ENCODE assay signal across 8 cellular contexts in the genomic region with DNA sequence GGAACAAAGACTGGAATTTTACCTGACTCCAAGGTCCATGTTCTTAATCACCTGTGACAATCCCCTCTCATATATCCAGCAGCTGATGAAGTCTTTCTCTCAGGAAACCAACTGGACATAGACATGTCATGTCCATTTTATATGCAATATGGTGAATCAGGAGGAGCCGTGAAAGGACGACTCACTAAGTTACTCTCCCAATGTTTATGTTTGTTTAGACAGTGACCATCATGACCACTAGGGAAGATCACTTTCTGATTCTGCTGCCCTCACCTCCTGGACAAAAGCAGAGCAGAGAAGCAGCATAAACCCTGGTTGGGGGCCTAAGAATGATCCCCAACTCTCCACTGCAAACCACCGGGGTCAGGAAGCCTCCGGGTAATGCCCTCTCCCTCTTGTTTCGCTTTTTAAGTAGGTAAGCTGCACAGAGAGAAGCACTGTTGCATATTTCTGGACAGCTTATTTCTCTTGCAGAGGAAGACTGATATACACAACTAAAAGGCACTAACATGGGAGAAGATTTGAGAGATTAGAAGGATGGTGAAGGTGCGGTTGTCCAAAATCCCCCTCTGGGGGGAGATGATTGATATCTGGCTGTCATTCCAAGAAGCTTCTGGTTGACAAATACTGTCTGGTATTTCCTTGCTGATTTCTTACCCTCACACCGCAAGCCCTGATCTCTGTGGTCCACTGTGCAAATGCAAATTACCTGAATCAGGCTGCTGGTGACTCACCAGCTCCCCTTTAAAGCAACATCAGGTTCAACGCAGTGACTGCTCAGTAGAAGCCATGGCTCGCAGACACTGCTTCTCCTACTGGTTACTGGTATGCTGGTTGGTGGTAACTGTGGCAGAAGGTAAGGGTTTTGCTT. TPM values are rescaled to one million over a fixed set of nuclear protein-coding genes. Genes with fewer than 3 reads are reported as not detected.
DNase-seq lines count a peak whose midpoint lies in the region; ATAC-seq, FAIRE-seq and TF ChIP-seq lines count a peak whose summit lies in the region.

A gene with protein sequence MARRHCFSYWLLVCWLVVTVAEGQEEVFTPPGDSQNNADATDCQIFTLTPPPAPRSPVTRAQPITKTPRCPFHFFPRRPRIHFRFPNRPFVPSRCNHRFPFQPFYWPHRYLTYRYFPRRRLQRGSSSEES (plus strand): TSS at position 773 of the 871 bp plus-strand sequence. CDS start 17 bp downstream, at position 790.

- H3K4me1 Mint-ChIP-seq in activated T-cell treated with anti-CD3 and anti-CD28 coated beads, Interleukin-2, amount 50 U/mL, for 4 hours (ENCODE audit: low read depth), result peaks cover 6% of the 10 kb centered on the region

- WGBS in small intestine, 3 donors, result 43 to 51% (median 44%) methylated on average over 9 of the region's 9 CpGs
- 65 to 70% (median 68%) methylated on average over 9 of the region's 9 CpGs for WGBS in heart left ventricle, 4 donors

- H3K9me3 Mint-ChIP-seq in activated T-cell treated with anti-CD3 and anti-CD28 coated beads, Interleukin-2, amount 50 U/mL, for 4 hours, result no peaks in the 10 kb centered on the region

- H3K9me3 ChIP-seq in small intestine (ENCODE audit: control insufficient read depth, low read depth), result no peaks in the 10 kb centered on the region
- H3K9me3 ChIP-seq in heart left ventricle, result no peaks in the 10 kb centered on the region

- no peak for TF ChIP-seq POLR2A in heart left ventricle (IDR thresholded peaks at IDR 0.05)

- H3K4me3 ChIP-seq in small intestine (ENCODE audit: low read depth in 1 of 2, low read length in 2 of 2), result no peak within 1 kb of the TSS
- H3K4me3 ChIP-seq in heart left ventricle, result no peak within 1 kb of the TSS

- no peak within 1 kb of the TSS for H3K27ac ChIP-seq in small intestine (ENCODE audit: low read depth in 1 of 2, low read length in 1 of 2)
- no peak within 1 kb of the TSS for H3K27ac ChIP-seq in heart left ventricle

- DNase-seq in GM10248 (ENCODE audit: extremely low spot score) (peak; percentile 61), small intestine (peak; percentile 18), GF-D8 (lab: John Stamatoyannopoulos, UW) (no peak), HT-29 (ENCODE audit: low spot score) (no peak), heart left ventricle (no peak)
- peak; percentile 9 for DNase-seq in activated T-cell treated with anti-CD3 and anti-CD28 coated beads, Interleukin-2, amount 50 U/mL, for 4 hours

- H3K4me3 Mint-ChIP-seq in activated T-cell treated with anti-CD3 and anti-CD28 coated beads, Interleukin-2, amount 50 U/mL, for 4 hours, result no peak within 1 kb of the TSS

- ATAC-seq in GM21381 (IDR thresholded peaks at IDR 0.05; ENCODE audit: unreplicated experiment) (peak; percentile 72), HG03558 (IDR thresholded peaks at IDR 0.05; ENCODE audit: extremely low read depth, unreplicated experiment) (peak; percentile 98), heart left ventricle (no peak)
- peak; percentile 89 to 95 for ATAC-seq in activated T-cell treated with anti-CD3 and anti-CD28 coated beads, Interleukin-2, amount 50 U/mL, for 4 hours

- H3K27me3 ChIP-seq in small intestine (ENCODE audit: control insufficient read depth in 2 of 2, insufficient read depth in 2 of 2, low read length in 2 of 2) (no peaks in the 10 kb centered on the region), heart left ventricle (peaks cover 0 to 13% (median 4%) of the 10 kb centered on the region in 9 donors)

- H3K4me1 ChIP-seq in small intestine (ENCODE audit: control insufficient read depth in 2 of 2, insufficient read depth in 1 of 2, low read depth in 1 of 2, low read length in 1 of 2) (no peaks in the 10 kb centered on the region), heart left ventricle (no peaks in the 10 kb centered on the region)

- no peak for FAIRE-seq in small intestine (lab: Jason Lieb, UNC)

- POLR2A ChIA-PET in GM10248 (lab: Yijun Ruan, JAX), result no interaction called here

- intact Hi-C loops in heart left ventricle (cut with DNase I), result no loop called here

- peaks cover 13% of the 10 kb centered on the region for H3K27me3 Mint-ChIP-seq in activated T-cell treated with anti-CD3 and anti-CD28 coated beads, Interleukin-2, amount 50 U/mL, for 4 hours (ENCODE audit: low read depth)

- H3K36me3 ChIP-seq in small intestine (ENCODE audit: control insufficient read depth in 2 of 2, insufficient read depth in 2 of 2, low read length in 2 of 2) (no peaks in the 10 kb centered on the region), heart left ventricle (no peaks in the 10 kb centered on the region)

- H3K36me3 Mint-ChIP-seq in activated T-cell treated with anti-CD3 and anti-CD28 coated beads, Interleukin-2, amount 50 U/mL, for 4 hours (ENCODE audit: insufficient read depth), result no peaks in the 10 kb centered on the region

- CTCF ChIA-PET in GM10248 (lab: Yijun Ruan, JAX), result interaction anchor here (0.8 to 2.0 kb wide), 4 partner anchors 8 to 360 kb away, joined by 3 to 7 read pairs (median 3); no protein-coding TSS in a partner anchor

- TF ChIP-seq CTCF in GM10248 (IDR thresholded peaks at IDR 0.05; ENCODE audit: control extremely low read depth, extremely low read depth, low read depth, missing control alignments) (no peak), heart left ventricle (IDR thresholded peaks at IDR 0.05) (no peak)

RNA-seq across cellular contexts. Expression of the gene that starts here (rescaled TPM):
- total RNA-seq in activated T-cell treated with anti-CD3 and anti-CD28 coated beads, Interleukin-2, amount 50 U/mL, for 4 hours, result not detected
- not detected for polyA plus RNA-seq in small intestine
- total RNA-seq in HT-29 (2014; rRNA removed; shearing (Covaris generic)), result not detected in 2 replicates
- total RNA-seq in heart left ventricle, result not detected
- polyA plus RNA-seq in heart left ventricle, result not detected

Comparison
In these comparisons a context has a peak if more than half of its experiments do, and no peak if none do; other contexts are left out.
1. Peak in DNase-seq and ATAC-seq in activated T-cell treated with anti-CD3 and anti-CD28 coated beads, Interleukin-2, amount 50 U/mL, for 4 hours; RNA of the gene not detected or under 1 TPM.
2. Peak in DNase-seq in small intestine; RNA of the gene not detected or under 1 TPM.
3. ATAC-seq: peak in GM21381 (single experiment) and HG03558 (single experiment); none in heart left ventricle (0 of 4).